Comparison of ENCODE assay signal across 28 cellular contexts in genomic region chr12:18905134-18905533, GRCh38.
DNase-seq lines count a peak whose midpoint lies in the region; ATAC-seq and TF ChIP-seq lines count a peak whose summit lies in the region.
"Had no signal": no experiment of that assay in that cellular context is flagged by ENCODE, and none has a peak within 500 bp of the region (broad histone marks: within the 10 kb centered on the region; RNA-seq: fewer than 3 reads in every experiment).

No MANE protein-coding gene starts in this region.

- no peaks in the 10 kb centered on the region for H3K79me2 ChIP-seq in hepatocyte

- H3K27ac Mint-ChIP-seq in WTC11, result no peak overlapping the region
- H3K27ac Mint-ChIP-seq: CD4-positive, alpha-beta memory T cell; HFFc6 had no signal

- ATAC-seq in WTC11 (peak; percentile 43; the same call in 1 of the 2 replicates), HG03196 (IDR thresholded peaks at IDR 0.05; ENCODE audit: unreplicated experiment) (no peak)
- ATAC-seq: Panc1 had no signal

- H3K4me1 Mint-ChIP-seq in WTC11, result 0 out of 2 replicates have a peak, but pooled peaks cover 8% of the 10 kb centered on the region
- H3K4me1 Mint-ChIP-seq: CD4-positive, alpha-beta memory T cell had no signal

- H3K27me3 Mint-ChIP-seq in WTC11 (ENCODE audit: low read depth), result no peaks in the 10 kb centered on the region

- 41% methylated on average over 2 of the region's 2 CpGs for WGBS in hepatocyte (ENCODE audit: low lambda C conversion rate, missing lambda C conversion rate)

- no peak overlapping the region for H3K27ac ChIP-seq in hepatocyte
- H3K27ac ChIP-seq: 22Rv1; BLaER1 treated with 17β-estradiol and CSF1 and Interleukin-3, amounts not matched to agents 10 nM and 100 nM had no signal

- no peaks in the 10 kb centered on the region for H3K9me3 ChIP-seq in hepatocyte (ENCODE audit: low read depth)
- H3K9me3 ChIP-seq: SK-N-SH had no signal

- no peak overlapping the region for H3K4me2 ChIP-seq in hepatocyte
- H3K4me2 ChIP-seq: BLaER1 treated with 17β-estradiol and CSF1 and Interleukin-3, amounts not matched to agents 10 nM and 100 nM; SK-N-SH had no signal

- CTCF ChIA-PET in WTC11 (lab: Charles Lee), result no interaction called here

- H3K4me1 ChIP-seq in hepatocyte (ENCODE audit: insufficient read depth), result no peaks in the 10 kb centered on the region
- H3K4me1 ChIP-seq: BLaER1 treated with 17β-estradiol and CSF1 and Interleukin-3, amounts not matched to agents 10 nM and 100 nM had no signal

- H3K27me3 ChIP-seq in hepatocyte, result no peaks in the 10 kb centered on the region
- H3K27me3 ChIP-seq: BLaER1 treated with 17β-estradiol and CSF1 and Interleukin-3, amounts not matched to agents 10 nM and 100 nM had no signal

- no peaks in the 10 kb centered on the region for H3K36me3 ChIP-seq in hepatocyte (replicated peaks; ENCODE audit: insufficient read depth, low read depth)
- H3K36me3 ChIP-seq: BLaER1 treated with 17β-estradiol and CSF1 and Interleukin-3, amounts not matched to agents 10 nM and 100 nM had no signal

- peaks cover 19% of the 10 kb centered on the region for H3K9me3 Mint-ChIP-seq in WTC11
- H3K9me3 Mint-ChIP-seq: HFFc6 had no signal

- DNase-seq in DMS53 (lab: John Stamatoyannopoulos, UW), result peak; percentile 27
- no peak for DNase-seq in DMS53 treated with DMSO at 0.1 percent for 48 hours (lab: John Stamatoyannopoulos, UW; ENCODE audit: unreplicated experiment)
- no peak for DNase-seq in WTC11 (ENCODE audit: low spot score)
- peak; percentile 23 for DNase-seq in hepatocyte (ENCODE audit: low spot score)
- DNase-seq in renal cortical epithelial cell (ENCODE audit: low read depth), result peak; percentile 41
- no peak for DNase-seq in stimulated activated CD4-positive, alpha-beta T cell treated with anti-CD3 and anti-CD28 coated beads, Interleukin-4, amount 100 ng/mL, for 24 hours
- no peak for DNase-seq in nucleus accumbens (lab: John Stamatoyannopoulos, UW)
- DNase-seq: ACHN; CD4-positive, alpha-beta memory T cell; GDM1; H7; HFFc6; KBM-7; MM.1S; NCI-H1048; NCI-H1417 treated with DMSO at 0.1 percent for 48 hours; NCI-H187 treated with DMSO at 0.1 percent for 48 hours; NCI-H2107; NCI-H2227 treated with DMSO at 0.1 percent for 48 hours; NCI-H524; NCI-H774; NK-92 treated with Interleukin-12 subunit alpha and Interleukin-12 subunit beta, amount 100 ng/mL, for 24 hours; SIG-M5; SK-N-SH had no signal

- 0 out of 2 replicates have a peak, but pooled peaks cover 6% of the 10 kb centered on the region for H3K36me3 Mint-ChIP-seq in WTC11
- H3K36me3 Mint-ChIP-seq: CD4-positive, alpha-beta memory T cell had no signal

- POLR2A ChIA-PET in WTC11 (lab: Charles Lee), result no interaction called here

- H3K9me2 ChIP-seq in hepatocyte (replicated peaks; ENCODE audit: insufficient read depth), result no peaks in the 10 kb centered on the region
- H3K9me2 ChIP-seq: SK-N-SH had no signal

- no peak overlapping the region for H3K4me3 ChIP-seq in hepatocyte
- H3K4me3 ChIP-seq: BLaER1 treated with 17β-estradiol and CSF1 and Interleukin-3, amounts not matched to agents 10 nM and 100 nM had no signal

- TF ChIP-seq CTCF in WTC11 (IDR thresholded peaks at IDR 0.05) (no peak), hepatocyte (IDR thresholded peaks at IDR 0.05; ENCODE audit: poor library complexity) (no peak)

- no peak overlapping the region for H2AFZ ChIP-seq in hepatocyte

- H3K4me3 Mint-ChIP-seq in WTC11, result no peak overlapping the region
- H3K4me3 Mint-ChIP-seq: CD4-positive, alpha-beta memory T cell; HFFc6 had no signal

- no peaks in the 10 kb centered on the region for H4K20me1 ChIP-seq in hepatocyte (ENCODE audit: insufficient read depth, poor library complexity, severe bottlenecking)
- H4K20me1 ChIP-seq: BLaER1 treated with 17β-estradiol and CSF1 and Interleukin-3, amounts not matched to agents 10 nM and 100 nM had no signal

TF ChIP-seq in WTC11, 78 proteins besides CTCF, POLR2A, EP300 and RAD21:
- no peak for TF ChIP-seq NR3C1 (CRISPR knock-in tag; conservative IDR thresholded peaks at IDR 0.05; ENCODE audit: low read depth)
- TF ChIP-seq EMX1 (CRISPR knock-in tag; IDR thresholded peaks at IDR 0.05), result no peak
- TF ChIP-seq USF1 (CRISPR knock-in tag; IDR thresholded peaks at IDR 0.05), result no peak
- no peak for TF ChIP-seq GRHL2 (CRISPR knock-in tag; IDR thresholded peaks at IDR 0.05; ENCODE audit: insufficient replicate concordance, severe bottlenecking)
- no peak for TF ChIP-seq E2F4 (CRISPR knock-in tag; IDR thresholded peaks at IDR 0.05; ENCODE audit: borderline replicate concordance, low read depth)
- no peak for TF ChIP-seq IRF1 (CRISPR knock-in tag; IDR thresholded peaks at IDR 0.05)
- no peak for TF ChIP-seq CREM (CRISPR knock-in tag; IDR thresholded peaks at IDR 0.05)
- TF ChIP-seq ERG (CRISPR knock-in tag; IDR thresholded peaks at IDR 0.05), result no peak
- TF ChIP-seq ATF1 (CRISPR knock-in tag; IDR thresholded peaks at IDR 0.05), result no peak
- no peak for TF ChIP-seq KAT7 (CRISPR knock-in tag; IDR thresholded peaks at IDR 0.05; ENCODE audit: borderline replicate concordance)

Comparison
In these comparisons a context has a peak if more than half of its experiments do, and no peak if none do; other contexts are left out.
1. DNase-seq: peak in DMS53 (single experiment), hepatocyte (single experiment) and renal cortical epithelial cell (single experiment); none in DMS53 treated with DMSO at 0.1 percent for 48 hours (single experiment), WTC11 (single experiment), stimulated activated CD4-positive, alpha-beta T cell treated with anti-CD3 and anti-CD28 coated beads, Interleukin-4, amount 100 ng/mL, for 24 hours (single experiment) and nucleus accumbens (0 of 56).